In genomic region chr3:183142199-183142598, GRCh38 we compare ENCODE assay signal across 18 cellular contexts. TPM values are rescaled to one million over a fixed set of nuclear protein-coding genes. Genes with fewer than 3 reads are reported as not detected.
DNase-seq lines count a peak whose midpoint lies in the region; ATAC-seq and TF ChIP-seq lines count a peak whose summit lies in the region.
"Had no signal": no experiment of that assay in that cellular context is flagged by ENCODE, and none has a peak within 500 bp of the region (broad histone marks: within the 10 kb centered on the region; RNA-seq: fewer than 3 reads in every experiment).

No MANE protein-coding gene starts in this region.

- DNase-seq in Calu3 = peak; percentile 18
- DNase-seq in WTC11 (ENCODE audit: low spot score) = no peak
- DNase-seq in fibroblast of pulmonary artery (ENCODE audit: low read depth) = peak; percentile 31
- peak; percentile 39 for DNase-seq in renal cortical epithelial cell (ENCODE audit: low read depth)
- DNase-seq in stimulated activated CD4-positive, alpha-beta T cell treated with anti-CD3 and anti-CD28 coated beads, Interleukin-12 subunit alpha, Interleukin-12 subunit beta, amount 100 ng/mL, for 4 hours = no peak
- no peak for DNase-seq in MG63
- no peak for DNase-seq in anterior cingulate cortex (lab: John Stamatoyannopoulos, UW)
- DNase-seq: NCI-H1092 treated with DMSO at 0.1 percent for 48 hours, NCI-H146, NCI-H2029 treated with DMSO at 0.1 percent for 48 hours, NCI-H2171 treated with DMSO at 0.1 percent for 48 hours, NCI-H446 treated with DMSO at 0.1 percent for 48 hours, SJCRH30 had no signal

- peak; percentile 39; the same call in 1 of the 2 replicates for ATAC-seq in WTC11
- ATAC-seq in GM19452 (IDR thresholded peaks at IDR 0.05; ENCODE audit: unreplicated experiment) = no peak
- ATAC-seq: GM12878, Panc1 had no signal

- H3K9me3 ChIP-seq in MG63 = no peaks in the 10 kb centered on the region

- H3K27me3 Mint-ChIP-seq in Calu3 (ENCODE audit: unreplicated experiment) (peaks cover 17% of the 10 kb centered on the region), WTC11 (ENCODE audit: low read depth) (no peaks in the 10 kb centered on the region)

- TF ChIP-seq CTCF in Calu3 (IDR thresholded peaks at IDR 0.05; ENCODE audit: unreplicated experiment) (no peak), WTC11 (IDR thresholded peaks at IDR 0.05) (no peak), fibroblast of pulmonary artery (IDR thresholded peaks at IDR 0.05; ENCODE audit: low read length, missing control alignments) (no peak)

- H3K4me3 Mint-ChIP-seq in Calu3 (ENCODE audit: low read depth, unreplicated experiment) = no peak overlapping the region
- H3K4me3 Mint-ChIP-seq in WTC11 = no peak overlapping the region
- H3K4me3 Mint-ChIP-seq: CD14-positive monocyte had no signal

- intact Hi-C loops in Calu3 (cut with micrococcal nuclease; ENCODE audit: unreplicated experiment) = no loop called here

- H3K4me1 Mint-ChIP-seq in Calu3 (ENCODE audit: low read depth, unreplicated experiment) (peaks cover 11% of the 10 kb centered on the region), WTC11 (no peaks in the 10 kb centered on the region)
- H3K4me1 Mint-ChIP-seq: CD14-positive monocyte had no signal

- H3K9me3 Mint-ChIP-seq in Calu3 (ENCODE audit: low read depth, unreplicated experiment) = peaks cover 6% of the 10 kb centered on the region
- no peaks in the 10 kb centered on the region for H3K9me3 Mint-ChIP-seq in WTC11

- CTCF ChIA-PET in Calu3 (lab: Charles Lee) (no interaction called here), WTC11 (lab: Charles Lee) (interaction anchor here (0.5 to 1.4 kb wide), 5 partner anchors 10 to 391 kb away, joined by 3 to 5 read pairs (median 3); no protein-coding TSS in a partner anchor)

- H3K36me3 Mint-ChIP-seq in Calu3 (ENCODE audit: insufficient read depth, unreplicated experiment) = no peaks in the 10 kb centered on the region
- H3K36me3 Mint-ChIP-seq in WTC11 = no peaks in the 10 kb centered on the region
- H3K36me3 Mint-ChIP-seq: CD14-positive monocyte had no signal

- H3K36me3 ChIP-seq in MG63 = no peaks in the 10 kb centered on the region
- H3K36me3 ChIP-seq: SJCRH30 had no signal

- H3K27ac Mint-ChIP-seq in Calu3 (ENCODE audit: unreplicated experiment) = no peak overlapping the region
- no peak overlapping the region for H3K27ac Mint-ChIP-seq in WTC11
- H3K27ac Mint-ChIP-seq: CD14-positive monocyte had no signal

- BruUV-seq in Calu3 (replicated peaks; lab: Mats Ljungman, UMichigan) = no TSS peak

- H3K4me3 ChIP-seq in fibroblast of pulmonary artery (replicated peaks; ENCODE audit: low read depth, low read length) = no peak overlapping the region
- H3K4me3 ChIP-seq in MG63 = no peak overlapping the region
- H3K4me3 ChIP-seq: GM12878, SJCRH30 had no signal

- POLR2A ChIA-PET in WTC11 (lab: Charles Lee) = no interaction called here

- peaks cover 35% of the 10 kb centered on the region for H3K27me3 ChIP-seq in MG63
- H3K27me3 ChIP-seq: SJCRH30 had no signal

TF ChIP-seq in WTC11, 78 proteins besides CTCF, POLR2A, EP300 and RAD21:
- TF ChIP-seq HMGA2 (CRISPR knock-in tag; IDR thresholded peaks at IDR 0.05) = no peak
- no peak for TF ChIP-seq ATF1 (CRISPR knock-in tag; IDR thresholded peaks at IDR 0.05)
- no peak for TF ChIP-seq ZNF317 (CRISPR knock-in tag; IDR thresholded peaks at IDR 0.05; ENCODE audit: borderline replicate concordance, low read depth)
- no peak for TF ChIP-seq ZBTB21 (CRISPR knock-in tag; IDR thresholded peaks at IDR 0.05; ENCODE audit: borderline replicate concordance)
- TF ChIP-seq, protein P1, sequence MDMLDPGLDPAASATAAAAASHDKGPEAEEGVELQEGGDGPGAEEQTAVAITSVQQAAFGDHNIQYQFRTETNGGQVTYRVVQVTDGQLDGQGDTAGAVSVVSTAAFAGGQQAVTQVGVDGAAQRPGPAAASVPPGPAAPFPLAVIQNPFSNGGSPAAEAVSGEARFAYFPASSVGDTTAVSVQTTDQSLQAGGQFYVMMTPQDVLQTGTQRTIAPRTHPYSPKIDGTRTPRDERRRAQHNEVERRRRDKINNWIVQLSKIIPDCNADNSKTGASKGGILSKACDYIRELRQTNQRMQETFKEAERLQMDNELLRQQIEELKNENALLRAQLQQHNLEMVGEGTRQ (CRISPR knock-in tag; IDR thresholded peaks at IDR 0.05) = no peak
- no peak for TF ChIP-seq JUN (CRISPR knock-in tag; IDR thresholded peaks at IDR 0.05)
- no peak for TF ChIP-seq JAZF1 (CRISPR knock-in tag; IDR thresholded peaks at IDR 0.05)
- TF ChIP-seq GTF2I (CRISPR knock-in tag; conservative IDR thresholded peaks at IDR 0.05) = no peak
- TF ChIP-seq SP1 (CRISPR knock-in tag; conservative IDR thresholded peaks at IDR 0.05) = no peak
- TF ChIP-seq ZNF416 (CRISPR knock-in tag; IDR thresholded peaks at IDR 0.05) = no peak
- no peak for TF ChIP-seq GRHL2 (CRISPR knock-in tag; IDR thresholded peaks at IDR 0.05; ENCODE audit: insufficient replicate concordance, severe bottlenecking)
- no peak for TF ChIP-seq CREM (CRISPR knock-in tag; IDR thresholded peaks at IDR 0.05)
- no peak for TF ChIP-seq NR3C1 (CRISPR knock-in tag; conservative IDR thresholded peaks at IDR 0.05; ENCODE audit: low read depth)
- TF ChIP-seq ATF2 (CRISPR knock-in tag; IDR thresholded peaks at IDR 0.05; ENCODE audit: borderline replicate concordance, low read depth) = no peak
- TF ChIP-seq SOX15 (CRISPR knock-in tag; IDR thresholded peaks at IDR 0.05) = no peak
- TF ChIP-seq AFF4 (CRISPR knock-in tag; IDR thresholded peaks at IDR 0.05; ENCODE audit: borderline replicate concordance) = no peak
- TF ChIP-seq ZNF121 (CRISPR knock-in tag; IDR thresholded peaks at IDR 0.05) = no peak
- TF ChIP-seq SMAD3 (CRISPR knock-in tag; IDR thresholded peaks at IDR 0.05; ENCODE audit: borderline replicate concordance) = no peak
- TF ChIP-seq, protein P2, sequence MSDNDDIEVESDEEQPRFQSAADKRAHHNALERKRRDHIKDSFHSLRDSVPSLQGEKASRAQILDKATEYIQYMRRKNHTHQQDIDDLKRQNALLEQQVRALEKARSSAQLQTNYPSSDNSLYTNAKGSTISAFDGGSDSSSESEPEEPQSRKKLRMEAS (CRISPR knock-in tag; IDR thresholded peaks at IDR 0.05) = no peak
- no peak for TF ChIP-seq TP53 (CRISPR knock-in tag; IDR thresholded peaks at IDR 0.05)

RNA-seq across cellular contexts. Expression of gene LAMP3, which starts 20.3 kb away (rescaled TPM):
- 20.5 and 39.7 TPM in 2 replicates for total RNA-seq in Calu3 (2022)
- total RNA-seq in WTC11 (2021) = 0.39 to 0.53 TPM (median 0.44 TPM) in 3 replicates
- 0.10 and 0.17 TPM in 2 replicates for total RNA-seq in renal cortical epithelial cell
- 0.53 TPM in 1 of 2 replicates, not detected in the other for total RNA-seq in MG63 (2014; rRNA removed; shearing (Covaris generic); ENCODE audit: low replicate concordance)
- total RNA-seq: LHCN-M2 had no signal

RNA-seq across cellular contexts. Expression of gene MCCC1, which starts 42.9 kb away (rescaled TPM):
- total RNA-seq in Calu3 (2022) (74.7 and 87.5 TPM in 2 replicates), WTC11 (2021) (19.5 to 21.9 TPM (median 19.9 TPM) in 3 replicates), renal cortical epithelial cell (24.3 and 38.8 TPM in 2 replicates)
- 19.8 and 37.4 TPM in 2 replicates for total RNA-seq in MG63 (2014; rRNA removed; shearing (Covaris generic); ENCODE audit: low replicate concordance)

Comparison
In these comparisons a context has a peak if more than half of its experiments do, and no peak if none do; other contexts are left out.
1. DNase-seq: peak in Calu3 (single experiment), fibroblast of pulmonary artery (single experiment) and renal cortical epithelial cell (single experiment); none in WTC11 (single experiment), stimulated activated CD4-positive, alpha-beta T cell treated with anti-CD3 and anti-CD28 coated beads, Interleukin-12 subunit alpha, Interleukin-12 subunit beta, amount 100 ng/mL, for 4 hours (single experiment), MG63 (single experiment) and anterior cingulate cortex (0 of 58).
2. RNA of gene LAMP3, which starts 20.3 kb away (total RNA-seq): 20.5 to 39.7 TPM in Calu3; 0.53 TPM in MG63, 0.39 to 0.53 TPM in WTC11 and 0.10 to 0.17 TPM in renal cortical epithelial cell; every median in the first group is over 10 times any median in the second.